8 cellular contexts compared by ENCODE assay signal in the genomic region with DNA sequence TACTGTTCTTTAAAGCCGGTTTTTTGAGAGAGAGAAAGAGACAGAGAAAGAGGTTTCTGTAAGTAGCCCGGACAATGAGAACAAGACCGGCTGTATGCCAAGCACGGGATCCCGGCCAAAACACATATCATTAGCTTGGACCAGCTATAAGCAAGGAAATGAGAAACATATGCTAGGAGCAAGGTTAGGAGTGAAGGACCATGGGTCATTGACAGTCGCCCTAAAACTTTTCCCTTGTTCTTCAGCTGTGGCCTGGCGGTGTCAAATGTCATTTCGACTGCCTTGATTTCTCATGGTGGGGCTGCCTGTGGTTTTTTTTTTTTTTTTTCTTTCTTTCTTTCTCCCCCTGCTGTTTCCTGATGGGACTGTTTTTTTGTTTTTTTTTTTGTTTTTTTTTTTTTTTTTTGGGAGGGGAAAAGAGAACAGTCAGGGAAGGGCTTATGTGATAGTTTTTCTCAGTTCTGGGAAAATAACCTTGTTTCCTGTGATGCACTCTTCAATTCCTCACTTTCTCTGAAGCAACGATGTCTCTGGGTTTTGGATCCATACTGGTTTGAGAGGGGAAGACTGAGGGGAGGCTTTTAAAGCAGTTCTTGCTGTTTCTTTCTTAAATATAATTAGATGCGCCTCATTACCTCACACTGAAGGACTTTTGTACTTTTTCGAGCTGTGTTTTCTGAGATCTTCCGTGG.
DNase-seq lines count a peak whose midpoint lies in the region; ATAC-seq and TF ChIP-seq lines count a peak whose summit lies in the region.

No MANE protein-coding gene starts in this region.

- no peaks in the 10 kb centered on the region for H3K9me3 ChIP-seq in neural progenitor cell (ENCODE audit: low read depth)

- H4K20me1 ChIP-seq in neural progenitor cell (ENCODE audit: low read depth), result no peaks in the 10 kb centered on the region

- ATAC-seq in GM19395 (IDR thresholded peaks at IDR 0.05; ENCODE audit: unreplicated experiment), result no peak

- H3F3A ChIP-seq in neural progenitor cell (ENCODE audit: low read depth), result no peaks in the 10 kb centered on the region

- no peak overlapping the region for H3K9ac ChIP-seq in neural progenitor cell

- no peak overlapping the region for H3K4me3 ChIP-seq in epithelial cell of esophagus (ENCODE audit: low read length)
- no peak overlapping the region for H3K4me3 ChIP-seq in neural progenitor cell

- peak overlapping the region; percentile 68 for H3K4me2 ChIP-seq in neural progenitor cell

- no peaks in the 10 kb centered on the region for H3K9me3 Mint-ChIP-seq in neural progenitor cell

- H3K27ac ChIP-seq in neural progenitor cell, result no peak overlapping the region

- no peaks in the 10 kb centered on the region for H3K27me3 ChIP-seq in neural progenitor cell

- no peaks in the 10 kb centered on the region for H3K36me3 Mint-ChIP-seq in neural progenitor cell

- TF ChIP-seq CTCF in epithelial cell of esophagus (IDR thresholded peaks at IDR 0.05; ENCODE audit: insufficient read depth, low read depth, low read length, missing control alignments) (peak; percentile 47), neural progenitor cell (IDR thresholded peaks at IDR 0.05) (peak; percentile 21)

- H3K27ac Mint-ChIP-seq in neural progenitor cell, result peak overlapping the region; percentile 81

- DNase-seq in EH (ENCODE audit: low read depth) (peak; percentile 97), NCI-H524 treated with DMSO at 0.1 percent for 48 hours (lab: John Stamatoyannopoulos, UW) (peak; percentile 16), epithelial cell of esophagus (ENCODE audit: low read depth) (peak; percentile 43), neural progenitor cell (ENCODE audit: low spot score) (peak; percentile 52), glomerular visceral epithelial cell (ENCODE audit: extremely low spot score) (no peak), NAMALWA (ENCODE audit: low spot score) (no peak), ACHN (no peak)

- H3K79me2 ChIP-seq in neural progenitor cell (ENCODE audit: low read depth), result no peaks in the 10 kb centered on the region

- in situ Hi-C loops in ACHN (cut with HindIII; ENCODE audit: low pct_ligation_motif_present, low pct_unique_long_range_greater_than_20kb, low sequenced_read_pairs), result no loop called here

- H2AFZ ChIP-seq in neural progenitor cell (replicated peaks), result no peak overlapping the region

- H3K4me1 ChIP-seq in neural progenitor cell, result peaks cover 19% of the 10 kb centered on the region

- H3K36me3 ChIP-seq in neural progenitor cell, result no peaks in the 10 kb centered on the region

- peaks cover 6% of the 10 kb centered on the region for H3K27me3 Mint-ChIP-seq in neural progenitor cell (ENCODE audit: insufficient read depth, low read depth)

- H3K4me3 Mint-ChIP-seq in neural progenitor cell, result peak overlapping the region; percentile 20

- peaks cover 49% of the 10 kb centered on the region for H3K4me1 Mint-ChIP-seq in neural progenitor cell

Comparison
In these comparisons a context has a peak if more than half of its experiments do, and no peak if none do; other contexts are left out.
1. DNase-seq: peak in EH (single experiment), NCI-H524 treated with DMSO at 0.1 percent for 48 hours (single experiment), epithelial cell of esophagus (single experiment) and neural progenitor cell (single experiment); none in glomerular visceral epithelial cell (single experiment), NAMALWA (single experiment) and ACHN (single experiment).